In genomic region chr16:30958164-30959083, GRCh38 we compare ENCODE assay signal across 1 cellular context.
TF ChIP-seq lines count a peak whose summit lies in the region.

No MANE protein-coding gene starts in this region.

TF ChIP-seq in HEK293, 187 proteins besides CTCF, POLR2A, EP300 and RAD21 (continued from another document):
- no peak for TF ChIP-seq ZNF510 (tag by site-specific recombination; IDR thresholded peaks at IDR 0.05; ENCODE audit: insufficient replicate concordance)
- no peak for TF ChIP-seq IKZF3 (tag by site-specific recombination; IDR thresholded peaks at IDR 0.05)
- TF ChIP-seq ZNF391 (tag by site-specific recombination; IDR thresholded peaks at IDR 0.05; ENCODE audit: borderline replicate concordance, low read depth): no peak
- no peak for TF ChIP-seq SCRT2 (tag by site-specific recombination; IDR thresholded peaks at IDR 0.05)
- no peak for TF ChIP-seq ZNF791 (tag by site-specific recombination; IDR thresholded peaks at IDR 0.05)
- TF ChIP-seq KLF9 (tag by site-specific recombination; IDR thresholded peaks at IDR 0.05; ENCODE audit: low read depth): peak; percentile 72
- no peak for TF ChIP-seq ZNF585B (tag by site-specific recombination; IDR thresholded peaks at IDR 0.05)
- TF ChIP-seq ZNF223 (tag by site-specific recombination; IDR thresholded peaks at IDR 0.05): no peak
- TF ChIP-seq ZNF239 (tag by site-specific recombination; IDR thresholded peaks at IDR 0.05): no peak
- no peak for TF ChIP-seq ZNF211 (tag by site-specific recombination; IDR thresholded peaks at IDR 0.05; ENCODE audit: low read depth)
- TF ChIP-seq ZNF654 (tag by site-specific recombination; IDR thresholded peaks at IDR 0.05; ENCODE audit: low read depth): no peak
- TF ChIP-seq ZNF580 (tag by site-specific recombination; IDR thresholded peaks at IDR 0.05): no peak
- no peak for TF ChIP-seq ZNF114 (tag by site-specific recombination; IDR thresholded peaks at IDR 0.05)
- no peak for TF ChIP-seq ZNF37A (tag by site-specific recombination; IDR thresholded peaks at IDR 0.05)
- no peak for TF ChIP-seq ZBTB8A (tag by site-specific recombination; IDR thresholded peaks at IDR 0.05)
- no peak for TF ChIP-seq ZNF658 (tag by site-specific recombination; IDR thresholded peaks at IDR 0.05)
- no peak for TF ChIP-seq ZNF214 (tag by site-specific recombination; IDR thresholded peaks at IDR 0.05; ENCODE audit: borderline replicate concordance)
- TF ChIP-seq, protein P1, sequence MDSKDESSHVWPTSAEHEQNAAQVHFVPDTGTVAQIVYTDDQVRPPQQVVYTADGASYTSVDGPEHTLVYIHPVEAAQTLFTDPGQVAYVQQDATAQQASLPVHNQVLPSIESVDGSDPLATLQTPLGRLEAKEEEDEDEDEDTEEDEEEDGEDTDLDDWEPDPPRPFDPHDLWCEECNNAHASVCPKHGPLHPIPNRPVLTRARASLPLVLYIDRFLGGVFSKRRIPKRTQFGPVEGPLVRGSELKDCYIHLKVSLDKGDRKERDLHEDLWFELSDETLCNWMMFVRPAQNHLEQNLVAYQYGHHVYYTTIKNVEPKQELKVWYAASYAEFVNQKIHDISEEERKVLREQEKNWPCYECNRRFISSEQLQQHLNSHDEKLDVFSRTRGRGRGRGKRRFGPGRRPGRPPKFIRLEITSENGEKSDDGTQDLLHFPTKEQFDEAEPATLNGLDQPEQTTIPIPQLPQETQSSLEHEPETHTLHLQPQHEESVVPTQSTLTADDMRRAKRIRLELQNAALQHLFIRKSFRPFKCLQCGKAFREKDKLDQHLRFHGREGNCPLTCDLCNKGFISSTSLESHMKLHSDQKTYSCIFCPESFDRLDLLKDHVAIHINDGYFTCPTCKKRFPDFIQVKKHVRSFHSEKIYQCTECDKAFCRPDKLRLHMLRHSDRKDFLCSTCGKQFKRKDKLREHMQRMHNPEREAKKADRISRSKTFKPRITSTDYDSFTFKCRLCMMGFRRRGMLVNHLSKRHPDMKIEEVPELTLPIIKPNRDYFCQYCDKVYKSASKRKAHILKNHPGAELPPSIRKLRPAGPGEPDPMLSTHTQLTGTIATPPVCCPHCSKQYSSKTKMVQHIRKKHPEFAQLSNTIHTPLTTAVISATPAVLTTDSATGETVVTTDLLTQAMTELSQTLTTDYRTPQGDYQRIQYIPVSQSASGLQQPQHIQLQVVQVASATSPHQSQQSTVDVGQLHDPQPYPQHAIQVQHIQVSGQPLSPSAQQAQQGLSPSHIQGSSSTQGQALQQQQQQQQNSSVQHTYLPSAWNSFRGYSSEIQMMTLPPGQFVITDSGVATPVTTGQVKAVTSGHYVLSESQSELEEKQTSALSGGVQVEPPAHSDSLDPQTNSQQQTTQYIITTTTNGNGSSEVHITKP (tag by site-specific recombination; IDR thresholded peaks at IDR 0.05): peak; percentile 38; the same call in 1 of the 2 replicates
- TF ChIP-seq ZNF521 (tag by site-specific recombination; IDR thresholded peaks at IDR 0.05): no peak
- TF ChIP-seq ELK4 (IDR thresholded peaks at IDR 0.05; ENCODE audit: borderline replicate concordance, low read depth, low read length): no peak
- TF ChIP-seq ZNF2 (tag by site-specific recombination; IDR thresholded peaks at IDR 0.05): no peak
- TF ChIP-seq ZNF274 (IDR thresholded peaks at IDR 0.05; ENCODE audit: low read length): no peak
- TF ChIP-seq ZNF274 (tag by site-specific recombination; IDR thresholded peaks at IDR 0.05; ENCODE audit: borderline replicate concordance): no peak
- TF ChIP-seq ZNF843 (tag by site-specific recombination; IDR thresholded peaks at IDR 0.05): no peak
- TF ChIP-seq GFI1B (tag by site-specific recombination; IDR thresholded peaks at IDR 0.05): no peak
- no peak for TF ChIP-seq SP7 (tag by site-specific recombination; IDR thresholded peaks at IDR 0.05)
- no peak for TF ChIP-seq WT1 (tag by site-specific recombination; IDR thresholded peaks at IDR 0.05)
- TF ChIP-seq HOXC10 (CRISPR knock-in tag; IDR thresholded peaks at IDR 0.05): no peak
- 0 out of 2 replicates have a peak, but pooled peaks have one; percentile 26 for TF ChIP-seq ZBTB11 (tag by site-specific recombination; conservative IDR thresholded peaks at IDR 0.05; ENCODE audit: low read depth)
- TF ChIP-seq ZBTB20 (tag by site-specific recombination; IDR thresholded peaks at IDR 0.05): no peak
- TF ChIP-seq ZNF561 (tag by site-specific recombination; IDR thresholded peaks at IDR 0.05; ENCODE audit: borderline replicate concordance): no peak
- TF ChIP-seq GLI4 (tag by site-specific recombination; IDR thresholded peaks at IDR 0.05): no peak
- no peak for TF ChIP-seq ZIC2 (tag by site-specific recombination; IDR thresholded peaks at IDR 0.05)
